Comparison of ENCODE assay signal across 23 cellular contexts in genomic region chr7:116487907-116488521, GRCh38. TPM values are rescaled to one million over a fixed set of nuclear protein-coding genes. Genes with fewer than 3 reads are reported as not detected.
"Had no signal": no experiment of that assay in that cellular context is flagged by ENCODE, and none has a peak within 500 bp of the region (broad histone marks: within the 10 kb centered on the region; RNA-seq: fewer than 3 reads in every experiment).

No MANE protein-coding gene starts in this region.

- H3K27ac ChIP-seq: RWPE1, SJCRH30 had no signal

- ATAC-seq: HepG2, Right ventricle myocardium inferior had no signal

- FAIRE-seq: HepG2 had no signal

- H3K9me3 ChIP-seq: MG63, SJCRH30 had no signal

- H3K36me3 ChIP-seq: MG63, SJCRH30 had no signal

- DNase-seq: KG1, MG63, NCI-H1092, NCI-H1105 treated with DMSO at 0.1 percent for 48 hours, NCI-H1417 treated with DMSO at 0.1 percent for 48 hours, NCI-H146, NCI-H1694 treated with DMSO at 0.1 percent for 48 hours, NCI-H1930, NCI-H2081, NCI-H2107, NCI-H226, NCI-H446, NCI-H510A, NCI-H524 treated with DMSO at 0.1 percent for 48 hours, NCI-H69, NCI-H774, SHP77 treated with DMSO at 0.1 percent for 48 hours, SJCRH30 had no signal

- H3K4me3 ChIP-seq: MG63, SJCRH30 had no signal

- H3K27me3 ChIP-seq: MG63, SJCRH30 had no signal

RNA-seq across cellular contexts. Expression of gene CAV2, which starts 11.5 kb away (rescaled TPM):
- total RNA-seq: T-helper 1 cell treated with Interleukin-12 subunit alpha and Interleukin-12 subunit beta and Interleukin-4 antibody, amounts not matched to agents 30 ng/mL and 1 ng/mL, for 36 hours had no signal
- polyA plus RNA-seq: IgD-negative memory B cell had no signal

RNA-seq across cellular contexts. Expression of gene CAV1, which starts 36.8 kb away (rescaled TPM):
- total RNA-seq: HepG2 had no signal
